1 cellular context compared by ENCODE assay signal in the genomic region with DNA sequence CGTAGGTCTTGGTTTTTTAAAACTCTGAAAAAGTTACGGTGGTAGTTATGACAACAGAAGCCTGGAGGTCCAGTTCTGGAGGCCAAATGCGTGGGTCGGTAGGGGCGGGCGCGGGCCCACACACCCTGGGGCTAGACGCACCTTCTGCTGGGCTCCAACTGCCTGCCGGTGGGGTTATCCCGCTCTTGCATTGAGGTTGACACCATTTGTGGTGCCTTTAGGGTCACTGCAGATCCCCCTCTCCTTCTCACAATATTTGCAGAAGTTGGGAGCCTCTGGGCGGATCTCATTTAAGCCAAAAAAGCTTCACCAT.
TF ChIP-seq lines count a peak whose summit lies in the region.

No MANE protein-coding gene starts in this region.

TF ChIP-seq in H1, 55 proteins besides CTCF, POLR2A, EP300 and RAD21:
- TF ChIP-seq, protein P1, sequence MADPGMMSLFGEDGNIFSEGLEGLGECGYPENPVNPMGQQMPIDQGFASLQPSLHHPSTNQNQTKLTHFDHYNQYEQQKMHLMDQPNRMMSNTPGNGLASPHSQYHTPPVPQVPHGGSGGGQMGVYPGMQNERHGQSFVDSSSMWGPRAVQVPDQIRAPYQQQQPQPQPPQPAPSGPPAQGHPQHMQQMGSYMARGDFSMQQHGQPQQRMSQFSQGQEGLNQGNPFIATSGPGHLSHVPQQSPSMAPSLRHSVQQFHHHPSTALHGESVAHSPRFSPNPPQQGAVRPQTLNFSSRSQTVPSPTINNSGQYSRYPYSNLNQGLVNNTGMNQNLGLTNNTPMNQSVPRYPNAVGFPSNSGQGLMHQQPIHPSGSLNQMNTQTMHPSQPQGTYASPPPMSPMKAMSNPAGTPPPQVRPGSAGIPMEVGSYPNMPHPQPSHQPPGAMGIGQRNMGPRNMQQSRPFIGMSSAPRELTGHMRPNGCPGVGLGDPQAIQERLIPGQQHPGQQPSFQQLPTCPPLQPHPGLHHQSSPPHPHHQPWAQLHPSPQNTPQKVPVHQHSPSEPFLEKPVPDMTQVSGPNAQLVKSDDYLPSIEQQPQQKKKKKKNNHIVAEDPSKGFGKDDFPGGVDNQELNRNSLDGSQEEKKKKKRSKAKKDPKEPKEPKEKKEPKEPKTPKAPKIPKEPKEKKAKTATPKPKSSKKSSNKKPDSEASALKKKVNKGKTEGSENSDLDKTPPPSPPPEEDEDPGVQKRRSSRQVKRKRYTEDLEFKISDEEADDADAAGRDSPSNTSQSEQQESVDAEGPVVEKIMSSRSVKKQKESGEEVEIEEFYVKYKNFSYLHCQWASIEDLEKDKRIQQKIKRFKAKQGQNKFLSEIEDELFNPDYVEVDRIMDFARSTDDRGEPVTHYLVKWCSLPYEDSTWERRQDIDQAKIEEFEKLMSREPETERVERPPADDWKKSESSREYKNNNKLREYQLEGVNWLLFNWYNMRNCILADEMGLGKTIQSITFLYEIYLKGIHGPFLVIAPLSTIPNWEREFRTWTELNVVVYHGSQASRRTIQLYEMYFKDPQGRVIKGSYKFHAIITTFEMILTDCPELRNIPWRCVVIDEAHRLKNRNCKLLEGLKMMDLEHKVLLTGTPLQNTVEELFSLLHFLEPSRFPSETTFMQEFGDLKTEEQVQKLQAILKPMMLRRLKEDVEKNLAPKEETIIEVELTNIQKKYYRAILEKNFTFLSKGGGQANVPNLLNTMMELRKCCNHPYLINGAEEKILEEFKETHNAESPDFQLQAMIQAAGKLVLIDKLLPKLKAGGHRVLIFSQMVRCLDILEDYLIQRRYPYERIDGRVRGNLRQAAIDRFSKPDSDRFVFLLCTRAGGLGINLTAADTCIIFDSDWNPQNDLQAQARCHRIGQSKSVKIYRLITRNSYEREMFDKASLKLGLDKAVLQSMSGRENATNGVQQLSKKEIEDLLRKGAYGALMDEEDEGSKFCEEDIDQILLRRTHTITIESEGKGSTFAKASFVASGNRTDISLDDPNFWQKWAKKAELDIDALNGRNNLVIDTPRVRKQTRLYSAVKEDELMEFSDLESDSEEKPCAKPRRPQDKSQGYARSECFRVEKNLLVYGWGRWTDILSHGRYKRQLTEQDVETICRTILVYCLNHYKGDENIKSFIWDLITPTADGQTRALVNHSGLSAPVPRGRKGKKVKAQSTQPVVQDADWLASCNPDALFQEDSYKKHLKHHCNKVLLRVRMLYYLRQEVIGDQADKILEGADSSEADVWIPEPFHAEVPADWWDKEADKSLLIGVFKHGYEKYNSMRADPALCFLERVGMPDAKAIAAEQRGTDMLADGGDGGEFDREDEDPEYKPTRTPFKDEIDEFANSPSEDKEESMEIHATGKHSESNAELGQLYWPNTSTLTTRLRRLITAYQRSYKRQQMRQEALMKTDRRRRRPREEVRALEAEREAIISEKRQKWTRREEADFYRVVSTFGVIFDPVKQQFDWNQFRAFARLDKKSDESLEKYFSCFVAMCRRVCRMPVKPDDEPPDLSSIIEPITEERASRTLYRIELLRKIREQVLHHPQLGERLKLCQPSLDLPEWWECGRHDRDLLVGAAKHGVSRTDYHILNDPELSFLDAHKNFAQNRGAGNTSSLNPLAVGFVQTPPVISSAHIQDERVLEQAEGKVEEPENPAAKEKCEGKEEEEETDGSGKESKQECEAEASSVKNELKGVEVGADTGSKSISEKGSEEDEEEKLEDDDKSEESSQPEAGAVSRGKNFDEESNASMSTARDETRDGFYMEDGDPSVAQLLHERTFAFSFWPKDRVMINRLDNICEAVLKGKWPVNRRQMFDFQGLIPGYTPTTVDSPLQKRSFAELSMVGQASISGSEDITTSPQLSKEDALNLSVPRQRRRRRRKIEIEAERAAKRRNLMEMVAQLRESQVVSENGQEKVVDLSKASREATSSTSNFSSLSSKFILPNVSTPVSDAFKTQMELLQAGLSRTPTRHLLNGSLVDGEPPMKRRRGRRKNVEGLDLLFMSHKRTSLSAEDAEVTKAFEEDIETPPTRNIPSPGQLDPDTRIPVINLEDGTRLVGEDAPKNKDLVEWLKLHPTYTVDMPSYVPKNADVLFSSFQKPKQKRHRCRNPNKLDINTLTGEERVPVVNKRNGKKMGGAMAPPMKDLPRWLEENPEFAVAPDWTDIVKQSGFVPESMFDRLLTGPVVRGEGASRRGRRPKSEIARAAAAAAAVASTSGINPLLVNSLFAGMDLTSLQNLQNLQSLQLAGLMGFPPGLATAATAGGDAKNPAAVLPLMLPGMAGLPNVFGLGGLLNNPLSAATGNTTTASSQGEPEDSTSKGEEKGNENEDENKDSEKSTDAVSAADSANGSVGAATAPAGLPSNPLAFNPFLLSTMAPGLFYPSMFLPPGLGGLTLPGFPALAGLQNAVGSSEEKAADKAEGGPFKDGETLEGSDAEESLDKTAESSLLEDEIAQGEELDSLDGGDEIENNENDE (IDR thresholded peaks at IDR 0.05; ENCODE audit: insufficient replicate concordance, low read length) = no peak
- TF ChIP-seq JUN (IDR thresholded peaks at IDR 0.05; ENCODE audit: low read depth, low read length) (no peak), MAFK (IDR thresholded peaks at IDR 0.05; ENCODE audit: low read depth, low read length) (no peak), RXRA (IDR thresholded peaks at IDR 0.05; ENCODE audit: insufficient read depth, low read depth, low read length) (no peak), CBX8 (IDR thresholded peaks at IDR 0.05; ENCODE audit: borderline replicate concordance, low read depth, low read length) (no peak), CTBP2 (IDR thresholded peaks at IDR 0.05; ENCODE audit: borderline replicate concordance, insufficient read depth, insufficient read length, low read length) (no peak), PHF8 (conservative IDR thresholded peaks at IDR 0.05; ENCODE audit: low read depth, low read length) (no peak), KDM1A (IDR thresholded peaks at IDR 0.05; ENCODE audit: borderline replicate concordance, low read length) (no peak), TAF7 (optimal IDR thresholded peaks at IDR 0.05; ENCODE audit: borderline replicate concordance, low read depth, low read length) (no peak), ASH2L (IDR thresholded peaks at IDR 0.05; ENCODE audit: low read length) (no peak), KDM5A (IDR thresholded peaks at IDR 0.05; ENCODE audit: low read length) (no peak), TBP (IDR thresholded peaks at IDR 0.05; ENCODE audit: low read depth, low read length) (no peak), CBX5 (IDR thresholded peaks at IDR 0.05; ENCODE audit: low read depth, low read length) (no peak)
- TF ChIP-seq, protein P2, sequence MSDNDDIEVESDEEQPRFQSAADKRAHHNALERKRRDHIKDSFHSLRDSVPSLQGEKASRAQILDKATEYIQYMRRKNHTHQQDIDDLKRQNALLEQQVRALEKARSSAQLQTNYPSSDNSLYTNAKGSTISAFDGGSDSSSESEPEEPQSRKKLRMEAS (IDR thresholded peaks at IDR 0.05) = no peak
